In genomic region chr6:53347921-53348435, GRCh38 we compare ENCODE assay signal across 7 cellular contexts. TPM values are rescaled to one million over a fixed set of nuclear protein-coding genes. Genes with fewer than 3 reads are reported as not detected.
DNase-seq lines count a peak whose midpoint lies in the region; ATAC-seq, FAIRE-seq and TF ChIP-seq lines count a peak whose summit lies in the region.

No MANE protein-coding gene starts in this region.

- H3K27me3 Mint-ChIP-seq in WTC11 (ENCODE audit: low read depth), result peaks cover 28% of the 10 kb centered on the region
- H3K27me3 Mint-ChIP-seq in dendritic cell treated with granulocyte-macrophage colony-stimulating factor and Interleukin-4, amounts not matched to agents 40 ng/mL and 50 ng/mL, for 4 days, result peaks cover 2% of the 10 kb centered on the region

- H3K27ac ChIP-seq in HepG2 (ENCODE audit: extremely low read length, insufficient read depth, low read length), result peak overlapping the region; percentile 66

- TF ChIP-seq EP300 in HepG2 (IDR thresholded peaks at IDR 0.05; ENCODE audit: low read depth in 2 of 2, low read length in 2 of 2) (no peak), HepG2 (CRISPR knock-in tag; IDR thresholded peaks at IDR 0.05; ENCODE audit: borderline replicate concordance) (no peak)

- peaks cover 22% of the 10 kb centered on the region; the same call in 1 of the 2 replicates for H4K20me1 ChIP-seq in HepG2 (ENCODE audit: insufficient read depth, low read length)

- H3K4me3 ChIP-seq in HepG2 (replicated peaks in 1 of 3; ENCODE audit: insufficient read depth in 1 of 3, low read depth in 2 of 3, low read length in 3 of 3), result peak overlapping the region; percentile 69 to 91 (median 91)

- peak; percentile 34 for ATAC-seq in HG02642 (IDR thresholded peaks at IDR 0.05; ENCODE audit: poor library complexity, unreplicated experiment)
- ATAC-seq in WTC11, result peak; percentile 63
- ATAC-seq in HepG2, result peak; percentile 84

- peak overlapping the region; percentile 85 for H3K9ac ChIP-seq in HepG2 (ENCODE audit: insufficient read depth, low read depth, low read length)

- TF ChIP-seq CTCF in GM13977 (IDR thresholded peaks at IDR 0.05; ENCODE audit: extremely low read depth, insufficient read depth, missing control alignments), result no peak
- TF ChIP-seq CTCF in WTC11 (IDR thresholded peaks at IDR 0.05), result no peak
- TF ChIP-seq CTCF in HepG2 (CRISPR knock-in tag; IDR thresholded peaks at IDR 0.05), result peak; percentile 29

- H3K36me3 Mint-ChIP-seq in WTC11, result peaks cover 5% of the 10 kb centered on the region; the same call in 1 of the 2 replicates
- H3K36me3 Mint-ChIP-seq in dendritic cell treated with granulocyte-macrophage colony-stimulating factor and Interleukin-4, amounts not matched to agents 40 ng/mL and 50 ng/mL, for 4 days (ENCODE audit: low read depth), result peaks cover 24% of the 10 kb centered on the region

- peak overlapping the region; percentile 95 for H3K4me2 ChIP-seq in HepG2 (ENCODE audit: low read depth, low read length)

- 2% methylated on average over 46 of the region's 50 CpGs for WGBS in HepG2 (ENCODE audit: low lambda C conversion rate)

- no peaks in the 10 kb centered on the region for H3K9me3 ChIP-seq in HepG2 (ENCODE audit: low read length)

- BruUV-seq in HepG2 (replicated peaks; lab: Mats Ljungman, UMichigan), result no TSS peak

- no peaks in the 10 kb centered on the region for H3K9me3 Mint-ChIP-seq in WTC11
- no peaks in the 10 kb centered on the region for H3K9me3 Mint-ChIP-seq in dendritic cell treated with granulocyte-macrophage colony-stimulating factor and Interleukin-4, amounts not matched to agents 40 ng/mL and 50 ng/mL, for 4 days

- intact Hi-C loops in dendritic cell treated with granulocyte-macrophage colony-stimulating factor and Interleukin-4, amounts not matched to agents 40 ng/mL and 50 ng/mL, for 4 days (cut with micrococcal nuclease), result no loop called here
- intact Hi-C loops in HepG2 (cut with micrococcal nuclease; ENCODE audit: unreplicated experiment), result loop anchor here (2.0 to 5.0 kb wide), 4 partner anchors 15 to 176 kb away; no protein-coding TSS in a partner anchor

- no peak overlapping the region for H2AFZ ChIP-seq in HepG2 (ENCODE audit: low read length)

- CTCF ChIA-PET in WTC11 (lab: Charles Lee), result interaction anchor here (0.6 to 1.8 kb wide), 3 partner anchors 12 to 447 kb away, joined by 3 to 6 read pairs (median 4); partner anchors contain the start of gene LRRC1
- CTCF ChIA-PET in HepG2 (lab: Yijun Ruan, JAX; ENCODE audit: low intra/inter-chr PET ratio, low total read pairs), result no interaction called here

- H3K79me2 ChIP-seq in HepG2 (ENCODE audit: insufficient read depth, low read length), result peaks cover 44% of the 10 kb centered on the region

- in situ Hi-C loops in GM13977 (cut with MboI; ENCODE audit: low pct_unique_long_range_greater_than_20kb, low sequenced_read_pairs, unreplicated experiment), result no loop called here
- in situ Hi-C loops in HepG2 (cut with HindIII; ENCODE audit: extremely low pct_ligation_motif_present, low pct_unique_long_range_greater_than_20kb), result no loop called here

- peaks cover 0 to 23% of the 10 kb centered on the region in 2 experiments; a peak in 4 of 5 replicates for H3K27me3 ChIP-seq in HepG2 (ENCODE audit: control insufficient read depth in 1 of 2, insufficient read depth in 2 of 2, low read length in 2 of 2)

- TF ChIP-seq POLR2A in HepG2 (IDR thresholded peaks at IDR 0.05; ENCODE audit: insufficient read depth in 1 of 2, low read depth in 2 of 2, low read length in 2 of 2), result no peak

- peaks cover 46% of the 10 kb centered on the region for H3K4me1 Mint-ChIP-seq in WTC11
- H3K4me1 Mint-ChIP-seq in dendritic cell treated with granulocyte-macrophage colony-stimulating factor and Interleukin-4, amounts not matched to agents 40 ng/mL and 50 ng/mL, for 4 days (ENCODE audit: low read depth), result peaks cover 47% of the 10 kb centered on the region

- peak overlapping the region; percentile 90 for H3K4me3 Mint-ChIP-seq in WTC11
- peak overlapping the region; percentile 92 for H3K4me3 Mint-ChIP-seq in dendritic cell treated with granulocyte-macrophage colony-stimulating factor and Interleukin-4, amounts not matched to agents 40 ng/mL and 50 ng/mL, for 4 days

- POLR2A ChIA-PET in WTC11 (lab: Charles Lee), result interaction anchor here (0.6 to 2.2 kb wide), 2 partner anchors 12 to 97 kb away, joined by 3 to 11 read pairs; no protein-coding TSS in a partner anchor
- POLR2A ChIA-PET in HepG2 (lab: Yijun Ruan, JAX), result interaction anchor here (0.6 to 2.2 kb wide), 2 partner anchors 12 to 133 kb away, joined by 3 to 11 read pairs; no protein-coding TSS in a partner anchor

- peaks cover 23% of the 10 kb centered on the region for H3K4me1 ChIP-seq in HepG2 (ENCODE audit: insufficient read depth, low read length)

- DNase-seq in GM13977 (ENCODE audit: low spot score), result peak; percentile 41
- peak; percentile 10 for DNase-seq in NCI-H187 treated with DMSO at 0.1 percent for 48 hours (lab: John Stamatoyannopoulos, UW)
- DNase-seq in WTC11 (ENCODE audit: low spot score), result peak; percentile 64
- DNase-seq in HepG2 (ENCODE audit: low spot score), result peak; percentile 54
- peak; percentile 56 for DNase-seq in stimulated activated CD4-positive, alpha-beta T cell treated with anti-CD3 and anti-CD28 coated beads, Interleukin-4, amount 100 ng/mL, for 1 hour

- H3K27ac Mint-ChIP-seq in WTC11, result peak overlapping the region; percentile 89
- H3K27ac Mint-ChIP-seq in dendritic cell treated with granulocyte-macrophage colony-stimulating factor and Interleukin-4, amounts not matched to agents 40 ng/mL and 50 ng/mL, for 4 days, result peak overlapping the region; percentile 90

- no peak for FAIRE-seq in HepG2 (lab: Jason Lieb, UNC)

- H3K36me3 ChIP-seq in HepG2 (replicated peaks in 1 of 2; ENCODE audit: control insufficient read depth in 1 of 2, insufficient read depth in 2 of 2, low read length in 2 of 2), result no peaks in the 10 kb centered on the region

- no peak; the same call in none of the 2 replicates for TF ChIP-seq RAD21 in HepG2 (CRISPR knock-in tag; IDR thresholded peaks at IDR 0.05)

TF ChIP-seq in WTC11, 78 proteins besides CTCF, POLR2A, EP300 and RAD21:
- TF ChIP-seq SP1 (CRISPR knock-in tag; conservative IDR thresholded peaks at IDR 0.05) (0 out of 2 replicates have a peak, but pooled peaks have one; percentile 17), CREB1 (CRISPR knock-in tag; IDR thresholded peaks at IDR 0.05) (no peak)

TF ChIP-seq in HepG2, 621 proteins besides CTCF, POLR2A, EP300 and RAD21 (continues in another document):
- TF ChIP-seq EED (CRISPR knock-in tag; IDR thresholded peaks at IDR 0.05) (no peak), ELF3 (CRISPR knock-in tag; IDR thresholded peaks at IDR 0.05) (0 out of 2 replicates have a peak, but pooled peaks have one; percentile 5), ZNF180 (CRISPR knock-in tag; IDR thresholded peaks at IDR 0.05; ENCODE audit: borderline replicate concordance, low read depth) (peak; percentile 7; the same call in 1 of the 2 replicates), NR2F2 (IDR thresholded peaks at IDR 0.05; ENCODE audit: borderline replicate concordance, low read depth) (0 out of 2 replicates have a peak, but pooled peaks have one; percentile 8), ZBTB14 (CRISPR knock-in tag; IDR thresholded peaks at IDR 0.05) (no peak; the same call in 1 of the 2 replicates), KMT2B (CRISPR knock-in tag; IDR thresholded peaks at IDR 0.05) (peak; percentile 19)

RNA-seq across cellular contexts. Expression of gene ELOVL5, which starts 0.8 kb away (rescaled TPM):
- total RNA-seq in WTC11 (2021) (122 to 139 TPM (median 137 TPM) in 3 replicates), HepG2 (2016; rRNA removed; fragmentation: Illumina TruSeq; extraction: Trizol) (43.9 and 72.4 TPM in 2 replicates)
- total RNA-seq in HepG2 (2016; cell fraction: cytosol; rRNA removed; fragmentation: Illumina TruSeq; extraction: Trizol; ENCODE audit: low read depth), result 13.9 and 14.9 TPM in 2 replicates
- total RNA-seq in HepG2 (2016; cell fraction: insoluble cytoplasmic fraction; rRNA removed; fragmentation: Illumina TruSeq; extraction: Trizol), result 38.2 and 72.3 TPM in 2 replicates
- total RNA-seq in HepG2 (2016; cell fraction: membrane; rRNA removed; fragmentation: Illumina TruSeq; extraction: Trizol), result 35.5 and 41.3 TPM in 2 replicates
- total RNA-seq in HepG2 (2016; cell fraction: nucleus; rRNA removed; fragmentation: Illumina TruSeq; extraction: Trizol), result 100 and 107 TPM in 2 replicates
- polyA plus RNA-seq in HepG2 (2011; rRNA removed), result 50.1 and 51.9 TPM in 2 replicates
- 25.4 and 42.1 TPM in 2 replicates for polyA plus RNA-seq in HepG2 (2011; cell fraction: cytosol; rRNA removed)
- polyA plus RNA-seq in HepG2 (2011; cell fraction: nucleus; rRNA removed), result 43.1 and 55.3 TPM in 2 replicates
- polyA plus RNA-seq in HepG2 (2012), result 83.4 and 101 TPM in 2 replicates
- 10.8 and 11.0 TPM in 2 replicates for polyA plus RNA-seq in HepG2 (2016; cell fraction: cytosol; fragmentation: Illumina TruSeq; extraction: Trizol; ENCODE audit: low read depth)
- 47.3 and 49.0 TPM in 2 replicates for polyA plus RNA-seq in HepG2 (2016; cell fraction: insoluble cytoplasmic fraction; fragmentation: Illumina TruSeq; extraction: Trizol; ENCODE audit: low read depth)
- 27.9 and 31.0 TPM in 2 replicates for polyA plus RNA-seq in HepG2 (2016; cell fraction: membrane; fragmentation: Illumina TruSeq; extraction: Trizol; ENCODE audit: low read depth)
- polyA plus RNA-seq in HepG2 (2016; cell fraction: nucleus; fragmentation: Illumina TruSeq; extraction: Trizol; ENCODE audit: insufficient read depth, low read depth), result 151 and 157 TPM in 2 replicates
- 88.1 and 141 TPM in 2 replicates for polyA minus RNA-seq in HepG2 (2011; rRNA and poly(A)+ RNA removed; ENCODE audit: low replicate concordance)
- 50.1 and 59.2 TPM in 2 replicates for polyA minus RNA-seq in HepG2 (2011; cell fraction: cytosol; rRNA and poly(A)+ RNA removed)
- 54.8 and 92.7 TPM in 2 replicates for polyA minus RNA-seq in HepG2 (2011; cell fraction: nucleus; rRNA and poly(A)+ RNA removed)

Comparison
In these comparisons a context has a peak if more than half of its experiments do, and no peak if none do; other contexts are left out.
1. Peak in every context shown above with its lines: DNase-seq, ATAC-seq, H3K4me3 ChIP-seq and H3K27ac ChIP-seq.
2. DNase-seq: peak in every context shown above with its lines; median percentile 64 in WTC11; 56 in stimulated activated CD4-positive, alpha-beta T cell treated with anti-CD3 and anti-CD28 coated beads, Interleukin-4, amount 100 ng/mL, for 1 hour; 54 in HepG2; 41 in GM13977; 10 in NCI-H187 treated with DMSO at 0.1 percent for 48 hours.
3. ATAC-seq: peak in every context shown above with its lines; median percentile 84 in HepG2; 63 in WTC11; 34 in HG02642.